ENCODE assay signal across 18 cellular contexts in genomic region chr7:73906874-73907273, GRCh38. TPM values are rescaled to one million over a fixed set of nuclear protein-coding genes. Genes with fewer than 3 reads are reported as not detected.
"Had no signal": no experiment of that assay in that cellular context is flagged by ENCODE, and none has a peak within 500 bp of the region (broad histone marks: within the 10 kb centered on the region; RNA-seq: fewer than 3 reads in every experiment).

No MANE protein-coding gene starts in this region.

- H2AFZ ChIP-seq: hepatocyte had no signal

- ATAC-seq: activated T-helper 17 cell treated with anti-CD3 and anti-CD28 coated beads, Interleukin-2, amount 50 U/mL, for 72 hours; esophagus mucosa; right lobe of liver had no signal

- H3K9me3 ChIP-seq: adrenal gland, right lobe of liver, stomach, thoracic aorta had no signal

- H3K27me3 ChIP-seq: adrenal gland, cardiac muscle cell, hepatocyte, right lobe of liver, stomach had no signal

- DNase-seq: activated CD4-positive, CD25-positive, alpha-beta regulatory T cell treated with anti-CD3 and anti-CD28 coated beads, Interleukin-2, amount 50 U/mL, for 72 hours; activated naive CD4-positive, alpha-beta T cell treated with anti-CD3 and anti-CD28 coated beads, Interleukin-2, amount 50 U/mL, for 16 hours; activated T-cell treated with anti-CD3 and anti-CD28 coated beads for 4 hours; adrenal gland; right lobe of liver; stimulated activated CD4-positive, alpha-beta T cell treated with anti-CD3 and anti-CD28 coated beads, Interleukin-1b, Interleukin-23, amount 100 ng/mL, for 48 hours; stomach; T-helper 2 cell had no signal

- H3K36me3 ChIP-seq: adrenal gland, cardiac muscle cell, right lobe of liver, stomach, thoracic aorta had no signal

- H3K4me2 ChIP-seq: hepatocyte had no signal

- H3K27ac ChIP-seq: adrenal gland, cardiac muscle cell, hepatocyte, right lobe of liver, stomach had no signal

- H3K4me1 ChIP-seq: adrenal gland, right lobe of liver had no signal

- H3K27ac Mint-ChIP-seq: activated T-helper 17 cell treated with anti-CD3 and anti-CD28 coated beads, Interleukin-2, amount 50 U/mL, for 72 hours had no signal

- H3K4me3 ChIP-seq: adrenal gland, cardiac muscle cell, hepatocyte, right lobe of liver, stomach, thoracic aorta had no signal

- H3K79me2 ChIP-seq: hepatocyte had no signal

- H3K4me3 Mint-ChIP-seq: activated T-helper 17 cell treated with anti-CD3 and anti-CD28 coated beads, Interleukin-2, amount 50 U/mL, for 72 hours had no signal

- H3K4me1 Mint-ChIP-seq: activated T-helper 17 cell treated with anti-CD3 and anti-CD28 coated beads, Interleukin-2, amount 50 U/mL, for 72 hours had no signal

- H3K9me3 Mint-ChIP-seq: activated T-helper 17 cell treated with anti-CD3 and anti-CD28 coated beads, Interleukin-2, amount 50 U/mL, for 72 hours had no signal

RNA-seq across cellular contexts. Expression of gene TMEM270, which starts 45.9 kb away (rescaled TPM):
- total RNA-seq: activated CD8-positive, alpha-beta memory T cell treated with anti-CD3 and anti-CD28 coated beads for 36 hours; activated T-helper 17 cell treated with anti-CD3 and anti-CD28 coated beads, Interleukin-2, amount 50 U/mL, for 72 hours; adrenal gland; cardiac muscle cell; esophagus mucosa; lower leg skin; osteocyte; pulmonary artery endothelial cell; right lobe of liver; stomach; thoracic aorta had no signal
- polyA plus RNA-seq: cardiac muscle cell, neural cell, stomach had no signal
